In genomic region chr12:108859141-108859922, GRCh38 we compare ENCODE assay signal across 1 cellular context.
TF ChIP-seq lines count a peak whose summit lies in the region.

No MANE protein-coding gene starts in this region.

TF ChIP-seq in K562, 482 proteins besides CTCF, POLR2A, EP300 and RAD21:
- peak; percentile 71 to 72; a peak in 3 of 4 replicates for TF ChIP-seq KDM1A (IDR thresholded peaks at IDR 0.05)
